8 cellular contexts compared by ENCODE assay signal in genomic region chr1:234610061-234610581, GRCh38. TPM values are rescaled to one million over a fixed set of nuclear protein-coding genes. Genes with fewer than 3 reads are reported as not detected.
DNase-seq lines count a peak whose midpoint lies in the region; ATAC-seq and TF ChIP-seq lines count a peak whose summit lies in the region.

IRF2BP2 (minus strand) TSS chr1:234610178; CDS start chr1:234609494, 684 bp downstream.

- H2AFZ ChIP-seq in mammary epithelial cell (ENCODE audit: low read depth, low read length) (no peak within 1 kb of the TSS), smooth muscle cell (ENCODE audit: low read depth) (no peak within 1 kb of the TSS)

- peak; percentile 73 for DNase-seq in ELF-1 (ENCODE audit: low read depth, low spot score)
- DNase-seq in NCI-H2171 (lab: John Stamatoyannopoulos, UW), result peak; percentile 77
- DNase-seq in mammary epithelial cell, result peak; percentile 82
- DNase-seq in immature natural killer cell, result peak; percentile 81 to 87 (median 86)
- no peak for DNase-seq in smooth muscle cell (lab: John Stamatoyannopoulos, UW; ENCODE audit: unreplicated experiment)

- H3K36me3 Mint-ChIP-seq in immature natural killer cell, result peaks cover 0 to 24% (median 16%) of the 10 kb centered on the region in 3 donors

- peaks cover 61 to 66% of the 10 kb centered on the region in 2 donors for H3K4me1 Mint-ChIP-seq in immature natural killer cell

- no peaks in the 10 kb centered on the region for H3K9me3 Mint-ChIP-seq in immature natural killer cell

- no peaks in the 10 kb centered on the region for H3K9me3 ChIP-seq in mammary epithelial cell (replicated peaks; ENCODE audit: insufficient read depth, low read length)
- no peaks in the 10 kb centered on the region for H3K9me3 ChIP-seq in smooth muscle cell (replicated peaks; ENCODE audit: low read depth)

- H3K36me3 ChIP-seq in mammary epithelial cell (ENCODE audit: insufficient read depth, low read length) (peaks cover 13% of the 10 kb centered on the region), smooth muscle cell (ENCODE audit: low read depth) (no peaks in the 10 kb centered on the region)

- intact Hi-C loops in mammary epithelial cell (cut with micrococcal nuclease), result loop anchor here (1.0 to 5.0 kb wide), 4 partner anchors 77 to 473 kb away; no protein-coding TSS in a partner anchor

- H3K79me2 ChIP-seq in mammary epithelial cell (ENCODE audit: insufficient read depth, low read length) (peaks cover 42% of the 10 kb centered on the region), smooth muscle cell (ENCODE audit: low read depth) (peaks cover 38% of the 10 kb centered on the region)

- H3K27me3 ChIP-seq in mammary epithelial cell (ENCODE audit: insufficient read depth, low read length) (no peaks in the 10 kb centered on the region), smooth muscle cell (ENCODE audit: low read depth) (no peaks in the 10 kb centered on the region)

- H3K27ac ChIP-seq in mammary epithelial cell (ENCODE audit: insufficient read depth, low read depth, low read length) (peak within 1 kb of the TSS; percentile 99), smooth muscle cell (ENCODE audit: low read depth) (peak within 1 kb of the TSS; percentile 100)

- H3K4me3 Mint-ChIP-seq in immature natural killer cell, result peak within 1 kb of the TSS; percentile 94 to 98 (median 98)

- peaks cover 44% of the 10 kb centered on the region for H3F3A ChIP-seq in smooth muscle cell (ENCODE audit: low read depth)

- H4K20me1 ChIP-seq in mammary epithelial cell (ENCODE audit: insufficient read depth, low read length), result no peaks in the 10 kb centered on the region
- peaks cover 36% of the 10 kb centered on the region for H4K20me1 ChIP-seq in smooth muscle cell (ENCODE audit: low read depth)

- ATAC-seq in HG02763 (IDR thresholded peaks at IDR 0.05; ENCODE audit: unreplicated experiment) (peak; percentile 22), GM19023 (IDR thresholded peaks at IDR 0.05; ENCODE audit: unreplicated experiment) (no peak)

- TF ChIP-seq CTCF in WI38 (IDR thresholded peaks at IDR 0.05; ENCODE audit: low read depth, low read length) (no peak), mammary epithelial cell (conservative IDR thresholded peaks at IDR 0.05 in 1 of 2, IDR thresholded peaks at IDR 0.05 in 1 of 2; ENCODE audit: extremely low read depth in 1 of 2, insufficient read depth in 1 of 2, low read depth in 1 of 2, low read length in 2 of 2) (no peak), smooth muscle cell (IDR thresholded peaks at IDR 0.05; ENCODE audit: borderline replicate concordance, insufficient read depth, poor library complexity, severe bottlenecking) (no peak)

- H3K4me1 ChIP-seq in mammary epithelial cell (ENCODE audit: insufficient read depth, low read length), result peaks cover 40% of the 10 kb centered on the region
- peaks cover 49% of the 10 kb centered on the region for H3K4me1 ChIP-seq in smooth muscle cell (ENCODE audit: low read depth)

- WGBS in mammary epithelial cell (ENCODE audit: low coverage, missing lambda C conversion rate), result under 1% methylated on average over 19 of the region's 60 CpGs
- 1% methylated on average over 26 of the region's 60 CpGs for WGBS in smooth muscle cell (ENCODE audit: low lambda C conversion rate)

- no TSS peak for BruUV-seq in mammary epithelial cell (replicated peaks; lab: Mats Ljungman, UMichigan)

- peak within 1 kb of the TSS; percentile 69 for H3K4me3 ChIP-seq in WI38 (ENCODE audit: low read depth, low read length)
- H3K4me3 ChIP-seq in mammary epithelial cell (replicated peaks in 1 of 3; ENCODE audit: insufficient read depth in 1 of 3, low read depth in 2 of 3, low read length in 3 of 3), result peak within 1 kb of the TSS; percentile 48 to 80 (median 54)
- peak within 1 kb of the TSS; percentile 82 for H3K4me3 ChIP-seq in smooth muscle cell

- peak within 1 kb of the TSS; percentile 99 for H3K4me2 ChIP-seq in mammary epithelial cell (ENCODE audit: insufficient read depth, low read depth, low read length)
- peak within 1 kb of the TSS; percentile 99 for H3K4me2 ChIP-seq in smooth muscle cell

- peak within 1 kb of the TSS; percentile 96 to 100 (median 98) for H3K27ac Mint-ChIP-seq in immature natural killer cell

- H3K27me3 Mint-ChIP-seq in immature natural killer cell (ENCODE audit: low read depth in 3 of 3), result peaks cover 24 to 44% (median 34%) of the 10 kb centered on the region in 3 donors

- dilution Hi-C loops in mammary epithelial cell (cut with HindIII; ENCODE audit: low sequenced_read_pairs), result loop anchor here (10.0 kb wide), 1 partner anchor 95 kb away; no protein-coding TSS in a partner anchor

- peak within 1 kb of the TSS; percentile 99 for H3K9ac ChIP-seq in mammary epithelial cell (ENCODE audit: insufficient read depth, low read length)
- H3K9ac ChIP-seq in smooth muscle cell (ENCODE audit: low read depth), result peak within 1 kb of the TSS; percentile 97

- in situ Hi-C loops in mammary epithelial cell (cut with MboI; ENCODE audit: low sequenced_read_pairs in 2 of 2), result loop anchor here (5.0 to 25.0 kb wide), 5 partner anchors 47 to 462 kb away; no protein-coding TSS in a partner anchor

- CTCF ChIA-PET in mammary epithelial cell (lab: Charles Lee; ENCODE audit: low non-redundant PET), result interaction anchor here (0.6 to 0.8 kb wide), 2 partner anchors 191 to 483 kb away, joined by 5 to 6 read pairs; no protein-coding TSS in a partner anchor

RNA-seq across cellular contexts. Expression of gene IRF2BP2, which starts in this region (rescaled TPM):
- total RNA-seq in mammary epithelial cell (100 to 1,000 TPM in 1 of 2 donors, 10 to 100 TPM in 1; 75.3 to 109 TPM), smooth muscle cell (89.5 and 101 TPM in 2 replicates)
- polyA plus RNA-seq in mammary epithelial cell (63.4 TPM), immature natural killer cell (10 to 100 TPM; 19.1 to 28.2 (median 26.4) TPM), smooth muscle cell (40.3 and 44.5 TPM in 2 replicates)
- polyA minus RNA-seq in mammary epithelial cell, result 33.1 TPM
